1 cellular context compared by ENCODE assay signal in the genomic region with DNA sequence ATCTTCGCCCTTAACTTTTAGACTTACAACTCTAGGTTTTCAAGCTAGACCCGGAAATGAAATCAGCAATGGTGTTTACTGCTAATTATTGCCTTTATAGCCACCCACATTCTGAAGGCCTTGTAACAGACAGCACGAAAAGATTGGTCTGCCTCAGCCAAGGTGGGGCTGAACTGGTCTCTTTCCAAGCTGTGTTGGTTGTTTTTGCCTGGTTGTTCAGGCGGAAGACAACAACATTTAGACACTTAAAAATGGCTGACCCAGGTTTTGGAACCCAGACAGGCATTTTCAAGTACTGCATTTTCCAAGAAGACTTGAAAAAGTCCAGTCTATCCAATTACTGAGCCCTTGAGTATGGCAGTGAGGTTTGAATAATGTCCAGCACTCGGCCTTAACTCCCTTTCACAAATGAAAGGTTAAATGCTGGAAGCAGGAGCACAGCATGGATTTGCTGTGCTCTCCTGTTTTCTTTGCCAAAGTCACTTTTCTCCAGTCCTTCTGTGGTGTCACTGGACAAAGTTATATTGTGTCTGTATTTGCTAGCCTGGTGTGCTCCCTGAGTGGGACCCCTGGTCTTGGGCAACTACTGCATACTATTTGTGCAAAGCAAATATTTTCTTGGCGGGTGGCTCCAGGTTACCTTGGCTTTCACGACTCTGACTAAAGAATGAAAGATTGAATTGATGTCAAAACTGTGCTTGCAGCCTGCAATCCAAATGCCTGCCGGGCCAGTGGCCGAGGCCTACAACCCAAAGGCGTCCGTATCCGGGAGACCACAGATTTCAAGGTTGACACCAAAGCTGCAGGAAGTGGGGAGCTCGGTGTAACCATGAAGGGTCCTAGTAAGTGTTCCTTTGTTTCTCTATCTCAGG.
TF ChIP-seq lines count a peak whose summit lies in the region.

No MANE protein-coding gene starts in this region.

TF ChIP-seq in HepG2, 621 proteins besides CTCF, POLR2A, EP300 and RAD21 (continued from another document and continues in another):
- peak; percentile 68; the same call in 1 of the 2 replicates for TF ChIP-seq ZBTB10 (CRISPR knock-in tag; IDR thresholded peaks at IDR 0.05; ENCODE audit: borderline replicate concordance)
- peak; percentile 80; the same call in 1 of the 2 replicates for TF ChIP-seq NKX3-1 (CRISPR knock-in tag; IDR thresholded peaks at IDR 0.05)
- TF ChIP-seq, protein P1, sequence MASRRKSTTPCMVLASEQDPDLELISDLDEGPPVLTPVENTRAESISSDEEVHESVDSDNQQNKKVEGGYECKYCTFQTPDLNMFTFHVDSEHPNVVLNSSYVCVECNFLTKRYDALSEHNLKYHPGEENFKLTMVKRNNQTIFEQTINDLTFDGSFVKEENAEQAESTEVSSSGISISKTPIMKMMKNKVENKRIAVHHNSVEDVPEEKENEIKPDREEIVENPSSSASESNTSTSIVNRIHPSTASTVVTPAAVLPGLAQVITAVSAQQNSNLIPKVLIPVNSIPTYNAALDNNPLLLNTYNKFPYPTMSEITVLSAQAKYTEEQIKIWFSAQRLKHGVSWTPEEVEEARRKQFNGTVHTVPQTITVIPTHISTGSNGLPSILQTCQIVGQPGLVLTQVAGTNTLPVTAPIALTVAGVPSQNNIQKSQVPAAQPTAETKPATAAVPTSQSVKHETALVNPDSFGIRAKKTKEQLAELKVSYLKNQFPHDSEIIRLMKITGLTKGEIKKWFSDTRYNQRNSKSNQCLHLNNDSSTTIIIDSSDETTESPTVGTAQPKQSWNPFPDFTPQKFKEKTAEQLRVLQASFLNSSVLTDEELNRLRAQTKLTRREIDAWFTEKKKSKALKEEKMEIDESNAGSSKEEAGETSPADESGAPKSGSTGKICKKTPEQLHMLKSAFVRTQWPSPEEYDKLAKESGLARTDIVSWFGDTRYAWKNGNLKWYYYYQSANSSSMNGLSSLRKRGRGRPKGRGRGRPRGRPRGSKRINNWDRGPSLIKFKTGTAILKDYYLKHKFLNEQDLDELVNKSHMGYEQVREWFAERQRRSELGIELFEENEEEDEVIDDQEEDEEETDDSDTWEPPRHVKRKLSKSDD (CRISPR knock-in tag; IDR thresholded peaks at IDR 0.05; ENCODE audit: low read depth) = no peak
- no peak for TF ChIP-seq ZNF639 (CRISPR knock-in tag; conservative IDR thresholded peaks at IDR 0.05)
- peak; percentile 94 for TF ChIP-seq HDAC1 (CRISPR knock-in tag; IDR thresholded peaks at IDR 0.05)
- TF ChIP-seq FOXK1 (CRISPR knock-in tag; IDR thresholded peaks at IDR 0.05; ENCODE audit: borderline replicate concordance, low read depth) = peak; percentile 73; the same call in 1 of the 2 replicates
- 0 out of 2 replicates have a peak, but pooled peaks have one; percentile 53 for TF ChIP-seq SNAI1 (CRISPR knock-in tag; IDR thresholded peaks at IDR 0.05; ENCODE audit: borderline replicate concordance)
- no peak for TF ChIP-seq MATR3 (CRISPR knock-in tag; IDR thresholded peaks at IDR 0.05)
- TF ChIP-seq, protein P2, sequence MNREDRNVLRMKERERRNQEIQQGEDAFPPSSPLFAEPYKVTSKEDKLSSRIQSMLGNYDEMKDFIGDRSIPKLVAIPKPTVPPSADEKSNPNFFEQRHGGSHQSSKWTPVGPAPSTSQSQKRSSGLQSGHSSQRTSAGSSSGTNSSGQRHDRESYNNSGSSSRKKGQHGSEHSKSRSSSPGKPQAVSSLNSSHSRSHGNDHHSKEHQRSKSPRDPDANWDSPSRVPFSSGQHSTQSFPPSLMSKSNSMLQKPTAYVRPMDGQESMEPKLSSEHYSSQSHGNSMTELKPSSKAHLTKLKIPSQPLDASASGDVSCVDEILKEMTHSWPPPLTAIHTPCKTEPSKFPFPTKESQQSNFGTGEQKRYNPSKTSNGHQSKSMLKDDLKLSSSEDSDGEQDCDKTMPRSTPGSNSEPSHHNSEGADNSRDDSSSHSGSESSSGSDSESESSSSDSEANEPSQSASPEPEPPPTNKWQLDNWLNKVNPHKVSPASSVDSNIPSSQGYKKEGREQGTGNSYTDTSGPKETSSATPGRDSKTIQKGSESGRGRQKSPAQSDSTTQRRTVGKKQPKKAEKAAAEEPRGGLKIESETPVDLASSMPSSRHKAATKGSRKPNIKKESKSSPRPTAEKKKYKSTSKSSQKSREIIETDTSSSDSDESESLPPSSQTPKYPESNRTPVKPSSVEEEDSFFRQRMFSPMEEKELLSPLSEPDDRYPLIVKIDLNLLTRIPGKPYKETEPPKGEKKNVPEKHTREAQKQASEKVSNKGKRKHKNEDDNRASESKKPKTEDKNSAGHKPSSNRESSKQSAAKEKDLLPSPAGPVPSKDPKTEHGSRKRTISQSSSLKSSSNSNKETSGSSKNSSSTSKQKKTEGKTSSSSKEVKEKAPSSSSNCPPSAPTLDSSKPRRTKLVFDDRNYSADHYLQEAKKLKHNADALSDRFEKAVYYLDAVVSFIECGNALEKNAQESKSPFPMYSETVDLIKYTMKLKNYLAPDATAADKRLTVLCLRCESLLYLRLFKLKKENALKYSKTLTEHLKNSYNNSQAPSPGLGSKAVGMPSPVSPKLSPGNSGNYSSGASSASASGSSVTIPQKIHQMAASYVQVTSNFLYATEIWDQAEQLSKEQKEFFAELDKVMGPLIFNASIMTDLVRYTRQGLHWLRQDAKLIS (CRISPR knock-in tag; IDR thresholded peaks at IDR 0.05) = no peak
- TF ChIP-seq SKI (IDR thresholded peaks at IDR 0.05; ENCODE audit: partially characterized antibody) = peak; percentile 96
- no peak for TF ChIP-seq SNAPC4 (CRISPR knock-in tag; IDR thresholded peaks at IDR 0.05)
- TF ChIP-seq MTA1 (CRISPR knock-in tag; IDR thresholded peaks at IDR 0.05; ENCODE audit: borderline replicate concordance) = peak; percentile 51; the same call in 1 of the 2 replicates
- peak; percentile 89; the same call in 1 of the 2 replicates for TF ChIP-seq SMAD3 (CRISPR knock-in tag; IDR thresholded peaks at IDR 0.05)
- 0 out of 2 replicates have a peak, but pooled peaks have one; percentile 14 for TF ChIP-seq FOXC1 (CRISPR knock-in tag; IDR thresholded peaks at IDR 0.05; ENCODE audit: borderline replicate concordance)
- TF ChIP-seq HMGXB3 (CRISPR knock-in tag; IDR thresholded peaks at IDR 0.05; ENCODE audit: borderline replicate concordance) = peak; percentile 18; the same call in 1 of the 2 replicates
- TF ChIP-seq RFXAP (CRISPR knock-in tag; IDR thresholded peaks at IDR 0.05; ENCODE audit: borderline replicate concordance) = peak; percentile 68
- peak; percentile 53; the same call in 1 of the 2 replicates for TF ChIP-seq ZNF12 (CRISPR knock-in tag; IDR thresholded peaks at IDR 0.05)
- peak; percentile 96 for TF ChIP-seq ZBTB7B (CRISPR knock-in tag; IDR thresholded peaks at IDR 0.05)
- TF ChIP-seq ZFP37 (CRISPR knock-in tag; IDR thresholded peaks at IDR 0.05; ENCODE audit: borderline replicate concordance) = 0 out of 2 replicates have a peak, but pooled peaks have one; percentile 31
- TF ChIP-seq ARNTL (CRISPR knock-in tag; IDR thresholded peaks at IDR 0.05) = peak; percentile 77
- TF ChIP-seq ZKSCAN1 (IDR thresholded peaks at IDR 0.05; ENCODE audit: low read length) = 0 out of 2 replicates have a peak, but pooled peaks have one; percentile 25
- TF ChIP-seq TCF7L2 (IDR thresholded peaks at IDR 0.05; ENCODE audit: low read depth, low read length) = no peak
- no peak for TF ChIP-seq ZNF274 (CRISPR knock-in tag; IDR thresholded peaks at IDR 0.05)
- peak; percentile 69 for TF ChIP-seq TCF7 (IDR thresholded peaks at IDR 0.05; ENCODE audit: low read depth)
- peak; percentile 64 for TF ChIP-seq RFX3 (CRISPR knock-in tag; IDR thresholded peaks at IDR 0.05)
- TF ChIP-seq HIC2 (CRISPR knock-in tag; IDR thresholded peaks at IDR 0.05; ENCODE audit: low read depth) = peak; percentile 62; the same call in 1 of the 2 replicates
- TF ChIP-seq NFIC (IDR thresholded peaks at IDR 0.05; ENCODE audit: low read length) = peak; percentile 90
